8 cellular contexts compared by ENCODE assay signal in the genomic region with DNA sequence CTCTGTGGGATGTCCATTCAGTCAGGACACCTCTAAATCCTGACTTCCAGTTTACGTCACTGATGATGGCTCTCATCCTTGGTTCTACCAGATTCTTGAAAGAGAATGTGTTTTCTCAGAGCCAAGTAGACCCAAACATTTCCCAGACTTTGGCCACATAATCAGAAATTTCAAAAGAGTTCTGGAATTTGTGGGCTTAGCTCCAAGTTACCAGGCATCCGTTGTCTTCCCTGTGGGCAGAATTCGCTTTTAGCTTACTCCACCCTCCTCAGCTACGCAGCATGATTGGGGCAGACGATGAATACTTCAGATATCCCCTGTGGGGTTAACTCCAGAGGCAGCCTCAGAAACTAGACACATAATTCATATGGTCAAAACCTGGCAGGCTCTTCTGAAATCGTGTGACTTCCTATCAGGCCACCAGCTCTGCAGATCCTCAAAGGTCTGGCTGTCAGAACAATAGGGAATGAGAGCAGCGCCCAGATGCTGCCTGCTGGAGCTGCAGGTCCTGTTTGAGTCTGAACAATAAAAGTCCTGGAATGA. TPM values are rescaled to one million over a fixed set of nuclear protein-coding genes. Genes with fewer than 3 reads are reported as not detected.
DNase-seq lines count a peak whose midpoint lies in the region; TF ChIP-seq lines count a peak whose summit lies in the region.

No MANE protein-coding gene starts in this region.

- H3K4me3 Mint-ChIP-seq in Caco-2 (ENCODE audit: unreplicated experiment) (no peak overlapping the region), CD14-positive monocyte (no peak overlapping the region)
- H3K4me3 Mint-ChIP-seq in activated naive CD8-positive, alpha-beta T cell treated with anti-CD3 and anti-CD28 coated beads for 36 hours, result no peak overlapping the region

- 41 to 53% methylated on average over 7 of the region's 7 CpGs for WGBS in sigmoid colon, 2 donors

- H3K4me1 Mint-ChIP-seq in Caco-2 (ENCODE audit: low read depth, unreplicated experiment) (peaks cover 18% of the 10 kb centered on the region), CD14-positive monocyte (peaks cover 67% of the 10 kb centered on the region)
- peaks cover 74% of the 10 kb centered on the region for H3K4me1 Mint-ChIP-seq in activated naive CD8-positive, alpha-beta T cell treated with anti-CD3 and anti-CD28 coated beads for 36 hours

- TF ChIP-seq EP300 in sigmoid colon (IDR thresholded peaks at IDR 0.05), result peak in 2 of 4 donors; percentile 53 to 83

- no TSS peak for BruUV-seq in Caco-2 (replicated peaks; lab: Mats Ljungman, UMichigan)

- H3K9me3 Mint-ChIP-seq in Caco-2 (ENCODE audit: unreplicated experiment), result no peaks in the 10 kb centered on the region
- peaks cover 6% of the 10 kb centered on the region for H3K9me3 Mint-ChIP-seq in activated naive CD8-positive, alpha-beta T cell treated with anti-CD3 and anti-CD28 coated beads for 36 hours
- peaks cover 0 to 2% (median 0%) of the 10 kb centered on the region in 7 donors for H3K9me3 Mint-ChIP-seq in CD14-positive monocyte

- H3K36me3 Mint-ChIP-seq in Caco-2 (ENCODE audit: insufficient read depth, unreplicated experiment) (no peaks in the 10 kb centered on the region), CD14-positive monocyte (peaks cover 19 to 24% of the 10 kb centered on the region in 2 donors)
- H3K36me3 Mint-ChIP-seq in activated naive CD8-positive, alpha-beta T cell treated with anti-CD3 and anti-CD28 coated beads for 36 hours, result peaks cover 48% of the 10 kb centered on the region

- TF ChIP-seq POLR2A in sigmoid colon (IDR thresholded peaks at IDR 0.05), result no peak

- no peaks in the 10 kb centered on the region for H3K27me3 Mint-ChIP-seq in Caco-2 (ENCODE audit: insufficient read depth, unreplicated experiment)
- H3K27me3 Mint-ChIP-seq in activated naive CD8-positive, alpha-beta T cell treated with anti-CD3 and anti-CD28 coated beads for 36 hours, result no peaks in the 10 kb centered on the region
- H3K27me3 Mint-ChIP-seq in CD14-positive monocyte (ENCODE audit: low read depth in 3 of 3), result peaks cover 0 to 3% (median 0%) of the 10 kb centered on the region in 3 donors

- H3K27ac ChIP-seq in sigmoid colon, result peak overlapping the region; percentile 77 to 92 (median 83)

- no peaks in the 10 kb centered on the region for H3K27me3 ChIP-seq in Caco-2 (replicated peaks; ENCODE audit: control insufficient read depth, insufficient read depth, low read length)
- H3K27me3 ChIP-seq in sigmoid colon, result no peaks in the 10 kb centered on the region

- H3K4me1 ChIP-seq in Caco-2 (peaks cover 32% of the 10 kb centered on the region), sigmoid colon (peaks cover 0 to 84% (median 83%) of the 10 kb centered on the region in 4 donors)

- DNase-seq in Caco-2 (no peak), cardiac septum (ENCODE audit: low spot score) (peak; percentile 83), sigmoid colon (peak; percentile 89), CD14-positive monocyte (ENCODE audit: low spot score) (no peak), NCI-H128 (lab: John Stamatoyannopoulos, UW; ENCODE audit: unreplicated experiment) (no peak), NCI-H1436 treated with DMSO at 0.1 percent for 48 hours (lab: John Stamatoyannopoulos, UW) (no peak), NCI-H1417 (lab: John Stamatoyannopoulos, UW) (no peak)
- DNase-seq in activated naive CD8-positive, alpha-beta T cell treated with anti-CD3 and anti-CD28 coated beads for 36 hours, result no peak

- H3K9me3 ChIP-seq in Caco-2 (no peaks in the 10 kb centered on the region), sigmoid colon (no peaks in the 10 kb centered on the region)

- intact Hi-C loops in Caco-2 (cut with micrococcal nuclease; ENCODE audit: unreplicated experiment), result no loop called here
- intact Hi-C loops in cardiac septum (cut with DNase I), result loop anchor here (5.0 kb wide), 1 partner anchor 37 kb away; no protein-coding TSS in a partner anchor
- intact Hi-C loops in sigmoid colon (cut with DNase I), result loop anchor here (5.0 kb wide), 2 partner anchors 37 to 52 kb away; no protein-coding TSS in a partner anchor
- intact Hi-C loops in CD14-positive monocyte (cut with micrococcal nuclease), result loop anchor here in 1 of 2 donors (5.0 to 10.0 kb wide), 2 partner anchors 37 to 305 kb away; a partner anchor contains a TSS

- no peak overlapping the region for H3K4me3 ChIP-seq in Caco-2 (ENCODE audit: low read depth, low read length)
- no peak overlapping the region for H3K4me3 ChIP-seq in sigmoid colon

- H3K27ac Mint-ChIP-seq in Caco-2 (ENCODE audit: unreplicated experiment) (peak overlapping the region; percentile 26), CD14-positive monocyte (no peak overlapping the region)
- H3K27ac Mint-ChIP-seq in activated naive CD8-positive, alpha-beta T cell treated with anti-CD3 and anti-CD28 coated beads for 36 hours, result peak overlapping the region; percentile 28

- TF ChIP-seq CTCF in Caco-2 (IDR thresholded peaks at IDR 0.05; ENCODE audit: insufficient read depth in 1 of 2, low read depth in 1 of 2, low read length in 1 of 2, severe bottlenecking in 1 of 2, unreplicated experiment in 1 of 2) (no peak), sigmoid colon (IDR thresholded peaks at IDR 0.05) (no peak), CD14-positive monocyte (IDR thresholded peaks at IDR 0.05) (no peak)

- H3K36me3 ChIP-seq in Caco-2 (ENCODE audit: control insufficient read depth, insufficient read depth, low read length) (no peaks in the 10 kb centered on the region), sigmoid colon (no peaks in the 10 kb centered on the region)

- CTCF ChIA-PET in Caco-2 (lab: Charles Lee), result no interaction called here

- POLR2A ChIA-PET in Caco-2 (lab: Charles Lee), result no interaction called here

RNA-seq across cellular contexts. Expression of a gene that starts 30.6 kb away (rescaled TPM):
- total RNA-seq in Caco-2 (2022) (31.4 and 35.0 TPM in 2 replicates), cardiac septum (30.4 TPM), sigmoid colon (10 to 100 TPM; 27.6 to 64.0 (median 35.7) TPM)
- total RNA-seq in activated naive CD8-positive, alpha-beta T cell treated with anti-CD3 and anti-CD28 coated beads for 36 hours, result 10 to 100 TPM; 28.9 to 30.3 TPM
- polyA plus RNA-seq in sigmoid colon (10 to 100 TPM in 1 of 3 donors, 1 to 10 TPM in 2; 5.4 to 20.0 (median 6.2) TPM), CD14-positive monocyte (10 to 100 TPM in 1 of 2 donors, 1 to 10 TPM in 1; 6.0 to 12.2 TPM)

Comparison
In these comparisons a context has a peak if more than half of its experiments do, and no peak if none do; other contexts are left out.
1. DNase-seq: peak in cardiac septum (single experiment) and sigmoid colon (single experiment); none in Caco-2 (0 of 2), activated naive CD8-positive, alpha-beta T cell treated with anti-CD3 and anti-CD28 coated beads for 36 hours (single experiment), CD14-positive monocyte (single experiment), NCI-H128 (single experiment), NCI-H1436 treated with DMSO at 0.1 percent for 48 hours (single experiment) and NCI-H1417 (0 of 3).
2. H3K27ac Mint-ChIP-seq: peak in Caco-2 (single experiment) and activated naive CD8-positive, alpha-beta T cell treated with anti-CD3 and anti-CD28 coated beads for 36 hours (single experiment); none in CD14-positive monocyte (0 of 7).